In genomic region chr6:37060195-37060559, GRCh38 we compare ENCODE assay signal across 13 cellular contexts. TPM values are rescaled to one million over a fixed set of nuclear protein-coding genes. Genes with fewer than 3 reads are reported as not detected.
DNase-seq lines count a peak whose midpoint lies in the region; ATAC-seq and TF ChIP-seq lines count a peak whose summit lies in the region.
"Had no signal": no experiment of that assay in that cellular context is flagged by ENCODE, and none has a peak within 500 bp of the region (broad histone marks: within the 10 kb centered on the region; RNA-seq: fewer than 3 reads in every experiment).

No MANE protein-coding gene starts in this region.

- peaks cover 11% of the 10 kb centered on the region for H3K4me1 ChIP-seq in testis

- peak; percentile 47 for DNase-seq in DMS 273 (lab: John Stamatoyannopoulos, UW; ENCODE audit: unreplicated experiment)
- DNase-seq in DMS 273 treated with DMSO at 0.1 percent for 48 hours (lab: John Stamatoyannopoulos, UW): no peak
- DNase-seq in testis: no peak
- no peak for DNase-seq in Kasumi-1 (lab: John Stamatoyannopoulos, UW)
- DNase-seq in MG63: no peak
- DNase-seq: NCI-H510A, T-cell had no signal

- peak overlapping the region; percentile 59 for H3K27ac Mint-ChIP-seq in activated T-helper 17 cell treated with anti-CD3 and anti-CD28 coated beads, Interleukin-2, amount 50 U/mL, for 72 hours
- H3K27ac Mint-ChIP-seq: stimulated activated naive CD8-positive, alpha-beta T cell treated with anti-CD3 and anti-CD28 coated beads, Interleukin-15, Interleukin-2, amounts not matched to agents 100 ng/mL and 50 ng/mL, for 24 hours; T-cell had no signal

- H3K36me3 ChIP-seq in testis (ENCODE audit: low read depth, missing control alignments) (no peaks in the 10 kb centered on the region), MG63 (no peaks in the 10 kb centered on the region)

- no peak for TF ChIP-seq POLR2A in testis (IDR thresholded peaks at IDR 0.05)

- no peak overlapping the region for H3K4me3 Mint-ChIP-seq in activated T-helper 17 cell treated with anti-CD3 and anti-CD28 coated beads, Interleukin-2, amount 50 U/mL, for 72 hours
- H3K4me3 Mint-ChIP-seq: stimulated activated naive CD8-positive, alpha-beta T cell treated with anti-CD3 and anti-CD28 coated beads, Interleukin-15, Interleukin-2, amounts not matched to agents 100 ng/mL and 50 ng/mL, for 24 hours; T-cell had no signal

- H3K4me3 ChIP-seq in testis (no peak overlapping the region), MG63 (no peak overlapping the region)
- H3K4me3 ChIP-seq: mucosa of descending colon had no signal

- no peaks in the 10 kb centered on the region for H3K4me1 Mint-ChIP-seq in activated T-helper 17 cell treated with anti-CD3 and anti-CD28 coated beads, Interleukin-2, amount 50 U/mL, for 72 hours

- ATAC-seq in activated T-helper 17 cell treated with anti-CD3 and anti-CD28 coated beads, Interleukin-2, amount 50 U/mL, for 72 hours (replicated peaks): no peak
- no peak for ATAC-seq in HG02840 (IDR thresholded peaks at IDR 0.05; ENCODE audit: low FRiP score, unreplicated experiment)
- ATAC-seq: T-cell had no signal

- H3K9me3 ChIP-seq in testis (no peaks in the 10 kb centered on the region), MG63 (no peaks in the 10 kb centered on the region)
- H3K9me3 ChIP-seq: mucosa of descending colon had no signal

- intact Hi-C loops in testis (cut with DNase I; ENCODE audit: low total_unique reads): no loop called here

- H3K27me3 ChIP-seq in layer of hippocampus (ENCODE audit: control insufficient read depth, insufficient read depth, low read length) (no peaks in the 10 kb centered on the region), testis (no peaks in the 10 kb centered on the region), MG63 (no peaks in the 10 kb centered on the region)

- 91% methylated on average over 4 of the region's 4 CpGs for WGBS in testis, 2 donors

- H3K9me3 Mint-ChIP-seq in activated T-helper 17 cell treated with anti-CD3 and anti-CD28 coated beads, Interleukin-2, amount 50 U/mL, for 72 hours: no peaks in the 10 kb centered on the region
- H3K9me3 Mint-ChIP-seq: stimulated activated naive CD8-positive, alpha-beta T cell treated with anti-CD3 and anti-CD28 coated beads, Interleukin-15, Interleukin-2, amounts not matched to agents 100 ng/mL and 50 ng/mL, for 24 hours; T-cell had no signal

- TF ChIP-seq CTCF in testis (IDR thresholded peaks at IDR 0.05): no peak

- H3K36me3 Mint-ChIP-seq in activated T-helper 17 cell treated with anti-CD3 and anti-CD28 coated beads, Interleukin-2, amount 50 U/mL, for 72 hours (ENCODE audit: low read depth): no peaks in the 10 kb centered on the region
- H3K36me3 Mint-ChIP-seq: T-cell had no signal

- H3K27ac ChIP-seq in layer of hippocampus (ENCODE audit: low read depth, low read length) (peak overlapping the region; percentile 63), testis (peak overlapping the region; percentile 5 to 64)
- H3K27ac ChIP-seq: 22Rv1 had no signal

- no peaks in the 10 kb centered on the region for H3K27me3 Mint-ChIP-seq in activated T-helper 17 cell treated with anti-CD3 and anti-CD28 coated beads, Interleukin-2, amount 50 U/mL, for 72 hours
- H3K27me3 Mint-ChIP-seq: stimulated activated naive CD8-positive, alpha-beta T cell treated with anti-CD3 and anti-CD28 coated beads, Interleukin-15, Interleukin-2, amounts not matched to agents 100 ng/mL and 50 ng/mL, for 24 hours; T-cell had no signal

RNA-seq across cellular contexts. Expression of gene FGD2, which starts 54.7 kb away (rescaled TPM):
- 1 to 10 TPM; 5.3 to 8.3 TPM for total RNA-seq in activated T-helper 17 cell treated with anti-CD3 and anti-CD28 coated beads, Interleukin-2, amount 50 U/mL, for 72 hours
- 10 to 100 TPM in 1 of 2 donors, 1 to 10 TPM in 1; 7.0 to 16.0 TPM for total RNA-seq in testis
- 5.8 TPM for polyA plus RNA-seq in testis (ENCODE audit: insufficient read depth, low read depth, low replicate concordance)
- 0.33 TPM in 1 of 2 replicates, not detected in the other for total RNA-seq in MG63 (2014; rRNA removed; shearing (Covaris generic); ENCODE audit: low replicate concordance)
